In the genomic region with DNA sequence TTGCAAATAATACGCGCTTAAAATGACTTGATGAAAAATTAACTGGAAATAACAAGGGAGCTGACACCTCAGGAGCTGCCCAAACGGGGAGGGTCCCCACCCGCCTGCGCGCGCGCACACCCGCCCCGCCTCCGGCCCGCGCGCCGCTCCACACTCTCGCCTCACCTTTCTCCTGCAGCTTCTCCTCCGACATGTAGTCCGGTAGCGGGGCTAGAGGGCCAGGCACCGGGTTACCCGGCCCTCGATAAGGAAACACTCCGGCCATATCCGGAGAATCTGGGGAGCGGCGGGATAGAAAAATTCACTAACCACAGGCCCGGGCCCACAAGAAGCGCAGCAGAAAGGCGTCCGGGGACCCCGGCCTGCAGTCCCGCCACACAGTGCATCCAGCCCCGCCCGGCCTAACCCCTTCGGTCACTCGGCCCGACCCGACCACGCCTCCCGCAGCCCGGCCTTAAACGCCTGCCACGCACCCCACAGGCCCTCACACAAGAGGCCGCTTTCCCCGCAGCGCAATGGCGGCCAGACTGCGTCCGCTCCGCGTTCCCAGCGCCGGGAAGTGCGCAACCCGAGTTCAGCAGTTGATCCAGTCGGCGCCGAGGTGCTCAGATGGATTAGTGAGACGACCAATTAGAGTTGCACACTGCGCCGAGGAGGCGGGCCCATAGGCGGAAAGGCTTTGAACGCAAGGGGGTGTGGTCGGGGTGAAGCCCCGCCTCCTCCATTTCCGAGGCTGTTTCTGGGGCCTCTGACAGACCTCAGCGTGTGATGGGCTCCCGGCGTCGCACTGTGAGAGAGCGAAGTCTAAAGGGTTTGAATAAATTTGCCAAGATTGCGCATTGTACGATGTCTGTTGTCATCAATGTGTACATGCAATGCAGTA, we compare ENCODE assay signal across 8 cellular contexts. TPM values are rescaled to one million over a fixed set of nuclear protein-coding genes. Genes with fewer than 3 reads are reported as not detected.
DNase-seq lines count a peak whose midpoint lies in the region; ATAC-seq and TF ChIP-seq lines count a peak whose summit lies in the region.

Gene PRPF8 (minus strand): TSS at position 561 of the 883 bp plus-strand sequence. CDS start 296 bp downstream, at position 265.

- POLR2A ChIA-PET in SK-N-SH (lab: Yijun Ruan, JAX) = interaction anchor here (0.7 to 1.5 kb wide), 3 partner anchors 15 to 32 kb away, joined by 3 to 10 read pairs (median 4); no protein-coding TSS in a partner anchor

- DNase-seq in GM04504 (ENCODE audit: low read depth) (peak; percentile 95), NCI-H1048 (lab: John Stamatoyannopoulos, UW) (peak; percentile 95), SK-N-SH (peak; percentile 99), globus pallidus (ENCODE audit: low spot score) (peak; percentile 97), nucleus accumbens (lab: John Stamatoyannopoulos, UW) (peak; percentile 65 to 99 (median 95)), suprapubic skin (ENCODE audit: low spot score in 2 of 2) (peak; percentile 99 to 100)
- peak; percentile 98 for DNase-seq in activated naive CD4-positive, alpha-beta T cell treated with anti-CD3 and anti-CD28 coated beads, Interleukin-2, amount 50 U/mL, for 16 hours

- no peak for TF ChIP-seq CTCF in SK-N-SH (IDR thresholded peaks at IDR 0.05)
- no peak for TF ChIP-seq CTCF in suprapubic skin (IDR thresholded peaks at IDR 0.05)

- no peaks in the 10 kb centered on the region for H3K9me2 ChIP-seq in SK-N-SH

- TF ChIP-seq RAD21 in SK-N-SH (IDR thresholded peaks at IDR 0.05; ENCODE audit: low read length) = no peak

- H4K20me1 ChIP-seq in SK-N-SH (ENCODE audit: insufficient read depth) = peaks cover 29% of the 10 kb centered on the region

- H3K9ac ChIP-seq in SK-N-SH = peak within 1 kb of the TSS; percentile 89

- peak within 1 kb of the TSS; percentile 97 for H3K4me2 ChIP-seq in SK-N-SH

- H3K36me3 ChIP-seq in SK-N-SH (replicated peaks in 1 of 2; ENCODE audit: control insufficient read depth in 1 of 2, insufficient read depth in 2 of 2, low read length in 1 of 2) (peaks cover 33 to 36% of the 10 kb centered on the region in 2 experiments), suprapubic skin (peaks cover 36% of the 10 kb centered on the region)

- H3K9me3 ChIP-seq in SK-N-SH (no peaks in the 10 kb centered on the region), suprapubic skin (no peaks in the 10 kb centered on the region)

- TF ChIP-seq POLR2A in suprapubic skin (IDR thresholded peaks at IDR 0.05) = peak; percentile 84 to 93

- H2AFZ ChIP-seq in SK-N-SH (ENCODE audit: low read depth) = peak within 1 kb of the TSS; percentile 95

- peak; percentile 96 for ATAC-seq in HG02571 (IDR thresholded peaks at IDR 0.05; ENCODE audit: unreplicated experiment)

- no peaks in the 10 kb centered on the region for H3F3A ChIP-seq in SK-N-SH (replicated peaks; ENCODE audit: insufficient read depth)

- H3K4me1 ChIP-seq in SK-N-SH (ENCODE audit: control insufficient read depth in 1 of 2, insufficient read depth in 2 of 2, low read depth in 1 of 2, low read length in 1 of 2) (peaks cover 4 to 9% of the 10 kb centered on the region in 2 experiments; a peak in 2 of 4 replicates), suprapubic skin (peaks cover 25% of the 10 kb centered on the region)

- CTCF ChIA-PET in SK-N-SH (lab: Yijun Ruan, JAX) = interaction anchor here (0.8 to 7.8 kb wide), 6 partner anchors 11 to 110 kb away, joined by 3 to 56 read pairs (median 5); partner anchors contain the start of gene RILP

- TF ChIP-seq EP300 in SK-N-SH (IDR thresholded peaks at IDR 0.05; ENCODE audit: borderline replicate concordance in 1 of 2, low read depth in 1 of 2, low read length in 1 of 2) = no peak
- no peak for TF ChIP-seq EP300 in suprapubic skin (IDR thresholded peaks at IDR 0.05)

- H3K27me3 ChIP-seq in SK-N-SH (ENCODE audit: insufficient read depth) = no peaks in the 10 kb centered on the region
- no peaks in the 10 kb centered on the region for H3K27me3 ChIP-seq in suprapubic skin

- peak within 1 kb of the TSS; percentile 85 to 88 for H3K27ac ChIP-seq in SK-N-SH (ENCODE audit: low read depth in 2 of 2, low read length in 1 of 2)
- H3K27ac ChIP-seq in suprapubic skin = peak within 1 kb of the TSS; percentile 96

- WGBS in SK-N-SH (ENCODE audit: low lambda C conversion rate) = 1% methylated on average over 61 of the region's 74 CpGs
- 1% methylated on average over 31 of the region's 74 CpGs for WGBS in suprapubic skin

- H3K4me3 ChIP-seq in SK-N-SH (ENCODE audit: low read depth in 2 of 2, low read length in 1 of 2) = peak within 1 kb of the TSS; percentile 74 to 87
- H3K4me3 ChIP-seq in suprapubic skin = peak within 1 kb of the TSS; percentile 82

- H3K79me2 ChIP-seq in SK-N-SH (ENCODE audit: insufficient read depth) = peaks cover 44% of the 10 kb centered on the region

TF ChIP-seq in SK-N-SH, 30 proteins besides CTCF, POLR2A, EP300 and RAD21 (continues in another document):
- TF ChIP-seq ELF1 (IDR thresholded peaks at IDR 0.05) (no peak; the same call in 1 of the 2 replicates), PBX3 (IDR thresholded peaks at IDR 0.05) (peak; percentile 97), USF2 (IDR thresholded peaks at IDR 0.05; ENCODE audit: borderline replicate concordance, low read depth, low read length) (no peak), JUND (IDR thresholded peaks at IDR 0.05) (no peak), REST (IDR thresholded peaks at IDR 0.05; ENCODE audit: low read depth, low read length) (no peak), RFX5 (IDR thresholded peaks at IDR 0.05; ENCODE audit: low read length) (peak; percentile 35; the same call in 1 of the 2 replicates), CHD2 (IDR thresholded peaks at IDR 0.05; ENCODE audit: low read length, partially characterized antibody) (no peak), EZH2phosphoT487 (IDR thresholded peaks at IDR 0.05; ENCODE audit: borderline replicate concordance, low read depth) (no peak), MXI1 (IDR thresholded peaks at IDR 0.05; ENCODE audit: low read depth, low read length) (peak; percentile 97), NFIC (IDR thresholded peaks at IDR 0.05; ENCODE audit: borderline replicate concordance) (no peak), GATA2 (CRISPR knock-in tag; IDR thresholded peaks at IDR 0.05) (no peak), YY1 (IDR thresholded peaks at IDR 0.05; ENCODE audit: low read depth) (peak; percentile 96), POLR2AphosphoS5 (IDR thresholded peaks at IDR 0.05; ENCODE audit: low read depth, low read length) (peak; percentile 87), RXRA (IDR thresholded peaks at IDR 0.05; ENCODE audit: borderline replicate concordance, low read depth) (no peak), GABPA (IDR thresholded peaks at IDR 0.05; ENCODE audit: low read depth) (peak; percentile 90)

RNA-seq across cellular contexts. Expression of gene PRPF8, which starts in this region (rescaled TPM):
- polyA plus RNA-seq in SK-N-SH (2012; rRNA removed) = 123 and 149 TPM in 2 replicates
- polyA plus RNA-seq in SK-N-SH (2012; cell fraction: cytosol; rRNA removed) = 54.5 and 84.1 TPM in 2 replicates
- 251 and 315 TPM in 2 replicates for polyA plus RNA-seq in SK-N-SH (2012; cell fraction: nucleus; rRNA removed)
- 100 to 1,000 TPM; 186 to 341 (median 220) TPM for total RNA-seq in suprapubic skin

Comparison
In these comparisons a context has a peak if more than half of its experiments do, and no peak if none do; other contexts are left out.
1. Peak in every context shown above with its lines: DNase-seq, ATAC-seq, H3K4me3 ChIP-seq and H3K27ac ChIP-seq.